In the genomic region with DNA sequence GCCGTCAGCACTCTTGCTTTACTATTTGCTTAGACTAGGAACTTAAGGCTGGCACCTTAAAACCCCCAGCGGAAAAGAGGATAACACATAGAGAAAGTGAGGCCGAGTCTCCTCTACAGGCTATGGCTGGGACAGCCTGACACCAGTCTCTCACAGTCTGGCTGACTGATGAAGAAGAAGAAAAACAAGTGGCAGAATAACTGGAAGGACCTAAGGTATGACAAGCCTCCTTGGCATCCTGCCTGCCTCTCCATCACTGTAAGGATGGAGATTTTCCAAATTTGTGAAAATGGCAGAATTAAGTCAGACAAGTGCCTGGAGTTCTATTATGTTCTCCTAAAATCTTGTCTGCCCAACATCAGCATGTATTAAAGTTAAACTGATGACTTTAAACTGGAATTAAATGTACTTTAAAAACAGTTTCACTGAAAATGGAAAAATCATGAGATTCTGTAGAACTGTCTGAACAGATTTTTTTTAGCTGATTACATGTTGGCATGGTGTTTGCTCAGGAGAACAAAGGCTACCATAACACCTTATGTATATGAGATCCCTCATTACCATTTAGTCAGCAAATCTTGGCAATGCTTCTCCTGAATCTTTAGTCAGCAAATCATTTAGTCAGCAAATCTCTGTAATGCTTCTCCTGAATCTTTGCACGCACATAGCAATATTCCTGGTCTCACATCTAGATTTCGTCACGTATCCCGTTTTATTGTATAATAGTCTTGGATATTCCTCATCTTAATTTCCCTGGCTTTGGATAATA, we compare ENCODE assay signal across 19 cellular contexts.
DNase-seq lines count a peak whose midpoint lies in the region; ATAC-seq, FAIRE-seq and TF ChIP-seq lines count a peak whose summit lies in the region.
"Had no signal": no experiment of that assay in that cellular context is flagged by ENCODE, and none has a peak within 500 bp of the region (broad histone marks: within the 10 kb centered on the region; RNA-seq: fewer than 3 reads in every experiment).

No MANE protein-coding gene starts in this region.

- no peak overlapping the region for H3K4me2 ChIP-seq in K562 (ENCODE audit: insufficient read depth, low read length)
- H3K4me2 ChIP-seq: BLaER1 treated with 17β-estradiol and CSF1 and Interleukin-3, amounts not matched to agents 10 nM and 100 nM had no signal

- H2AFZ ChIP-seq in K562 (ENCODE audit: low read depth, low read length): no peak overlapping the region

- no peaks in the 10 kb centered on the region for H4K20me1 ChIP-seq in K562 (replicated peaks; ENCODE audit: control insufficient read depth, insufficient read depth, low read length)
- H4K20me1 ChIP-seq: BLaER1 treated with 17β-estradiol and CSF1 and Interleukin-3, amounts not matched to agents 10 nM and 100 nM had no signal

- no peaks in the 10 kb centered on the region for H3K27me3 Mint-ChIP-seq in MCF 10A (ENCODE audit: insufficient read depth, unreplicated experiment)
- H3K27me3 Mint-ChIP-seq: activated B cell treated with CpG ODN at 0.5 μM for 24 hours; activated naive CD4-positive, alpha-beta T cell treated with anti-CD3 and anti-CD28 coated beads, Interleukin-2, amount 50 U/mL, for 24 hours had no signal

- H3K36me3 Mint-ChIP-seq in MCF 10A (ENCODE audit: insufficient read depth, unreplicated experiment): peaks cover 21% of the 10 kb centered on the region
- H3K36me3 Mint-ChIP-seq: activated naive CD4-positive, alpha-beta T cell treated with anti-CD3 and anti-CD28 coated beads, Interleukin-2, amount 50 U/mL, for 24 hours had no signal

- H3K79me2 ChIP-seq in K562 (ENCODE audit: control insufficient read depth, insufficient read depth, low read length): no peaks in the 10 kb centered on the region

- H3K9me1 ChIP-seq in K562 (ENCODE audit: control insufficient read depth, insufficient read depth, low read length): no peaks in the 10 kb centered on the region

- H3K27ac ChIP-seq in breast epithelium: no peak overlapping the region
- H3K27ac ChIP-seq in K562 (ENCODE audit: extremely low read depth, low read depth, low read length): no peak overlapping the region
- H3K27ac ChIP-seq in thoracic aorta: peak overlapping the region; percentile 4 to 23
- H3K27ac ChIP-seq: BLaER1 treated with 17β-estradiol and CSF1 and Interleukin-3, amounts not matched to agents 10 nM and 100 nM; brain microvascular endothelial cell; psoas muscle; tibial artery had no signal

- no peaks in the 10 kb centered on the region for H3K9me3 Mint-ChIP-seq in MCF 10A (ENCODE audit: unreplicated experiment)
- H3K9me3 Mint-ChIP-seq: activated B cell treated with CpG ODN at 0.5 μM for 24 hours; activated naive CD4-positive, alpha-beta T cell treated with anti-CD3 and anti-CD28 coated beads, Interleukin-2, amount 50 U/mL, for 24 hours; nephron had no signal

- intact Hi-C loops in MCF 10A (cut with micrococcal nuclease) (loop anchor here (10.0 kb wide), 1 partner anchor 346 kb away; no protein-coding TSS in a partner anchor), breast epithelium (cut with DNase I; ENCODE audit: low total_unique reads) (no loop called here), K562 (cut with micrococcal nuclease) (no loop called here)

- H3K27me3 ChIP-seq in breast epithelium: no peaks in the 10 kb centered on the region
- H3K27me3 ChIP-seq in K562 (ENCODE audit: control insufficient read depth in 2 of 2, insufficient read depth in 2 of 2, low read length in 2 of 2): no peaks in the 10 kb centered on the region
- H3K27me3 ChIP-seq in thoracic aorta (replicated peaks; ENCODE audit: insufficient read depth): no peaks in the 10 kb centered on the region
- H3K27me3 ChIP-seq: BLaER1 treated with 17β-estradiol and CSF1 and Interleukin-3, amounts not matched to agents 10 nM and 100 nM; brain microvascular endothelial cell; tibial artery had no signal

- TF ChIP-seq RAD21 in K562 (CRISPR knock-in tag; conservative IDR thresholded peaks at IDR 0.05 in 1 of 2, IDR thresholded peaks at IDR 0.05 in 1 of 2): no peak

- TF ChIP-seq CTCF in MCF 10A (IDR thresholded peaks at IDR 0.05; ENCODE audit: unreplicated experiment): no peak
- TF ChIP-seq CTCF in breast epithelium (IDR thresholded peaks at IDR 0.05): no peak
- TF ChIP-seq CTCF in K562 (IDR thresholded peaks at IDR 0.05 in 2 of 3, conservative IDR thresholded peaks at IDR 0.05 in 1 of 3; ENCODE audit: insufficient read depth in 2 of 3, low read depth in 1 of 3, low read length in 3 of 3): no peak
- no peak for TF ChIP-seq CTCF in thoracic aorta (IDR thresholded peaks at IDR 0.05)

- H3K9ac ChIP-seq in K562 (ENCODE audit: insufficient read depth in 1 of 2, low read depth in 2 of 2, low read length in 2 of 2): no peak overlapping the region
- H3K9ac ChIP-seq: BLaER1 treated with 17β-estradiol and CSF1 and Interleukin-3, amounts not matched to agents 10 nM and 100 nM had no signal

- no peak for ATAC-seq in K562
- ATAC-seq in thoracic aorta (ENCODE audit: insufficient number of reproducible peaks, low FRiP score, low read depth): no peak
- no peak for ATAC-seq in GM21381 (IDR thresholded peaks at IDR 0.05; ENCODE audit: unreplicated experiment)
- ATAC-seq: activated CD8-positive, alpha-beta T cell treated with anti-CD3 and anti-CD28 coated beads, Interleukin-2, amount 10 ng/mL, durations not matched to agents 7 days and 5 days; psoas muscle had no signal

- H3K36me3 ChIP-seq in breast epithelium (no peaks in the 10 kb centered on the region), K562 (ENCODE audit: control insufficient read depth, insufficient read depth, low read length) (peaks cover 5% of the 10 kb centered on the region; the same call in 1 of the 3 replicates), thoracic aorta (no peaks in the 10 kb centered on the region)
- H3K36me3 ChIP-seq: BLaER1 treated with 17β-estradiol and CSF1 and Interleukin-3, amounts not matched to agents 10 nM and 100 nM; brain microvascular endothelial cell; tibial artery had no signal

- CTCF ChIA-PET in MCF 10A (lab: Yijun Ruan, JAX): interaction anchor here (1.0 to 2.1 kb wide), 4 partner anchors 11 to 87 kb away, joined by 3 to 6 read pairs (median 4); no protein-coding TSS in a partner anchor
- CTCF ChIA-PET in K562 (lab: Yijun Ruan, JAX; ENCODE audit: low intra/inter-chr PET ratio): interaction anchor here (0.7 kb wide), 1 partner anchor 1241 kb away, joined by 3 read pairs; no protein-coding TSS in a partner anchor

- H3K4me3 Mint-ChIP-seq in MCF 10A (ENCODE audit: unreplicated experiment): no peak overlapping the region
- H3K4me3 Mint-ChIP-seq: activated B cell treated with CpG ODN at 0.5 μM for 24 hours; activated CD8-positive, alpha-beta T cell treated with anti-CD3 and anti-CD28 coated beads, Interleukin-2, amount 10 ng/mL, durations not matched to agents 7 days and 5 days; activated naive CD4-positive, alpha-beta T cell treated with anti-CD3 and anti-CD28 coated beads, Interleukin-2, amount 50 U/mL, for 24 hours; nephron had no signal

- no peak for TF ChIP-seq POLR2A in breast epithelium (IDR thresholded peaks at IDR 0.05)
- no peak for TF ChIP-seq POLR2A in K562 (conservative IDR thresholded peaks at IDR 0.05)

- BruUV-seq in MCF 10A (replicated peaks; lab: Mats Ljungman, UMichigan) (no TSS peak), K562 (replicated peaks; lab: Mats Ljungman, UMichigan) (no TSS peak)

- H3K9me3 ChIP-seq in breast epithelium (no peaks in the 10 kb centered on the region), K562 (replicated peaks; ENCODE audit: control insufficient read depth, insufficient read depth, low read depth, low read length) (no peaks in the 10 kb centered on the region), thoracic aorta (no peaks in the 10 kb centered on the region)
- H3K9me3 ChIP-seq: BLaER1 treated with 17β-estradiol and CSF1 and Interleukin-3, amounts not matched to agents 10 nM and 100 nM; psoas muscle; tibial artery had no signal

- H3K27ac Mint-ChIP-seq in MCF 10A (ENCODE audit: low read depth, unreplicated experiment): peak overlapping the region; percentile 56
- H3K27ac Mint-ChIP-seq: activated B cell treated with CpG ODN at 0.5 μM for 24 hours; activated CD8-positive, alpha-beta T cell treated with anti-CD3 and anti-CD28 coated beads, Interleukin-2, amount 10 ng/mL, durations not matched to agents 7 days and 5 days; activated naive CD4-positive, alpha-beta T cell treated with anti-CD3 and anti-CD28 coated beads, Interleukin-2, amount 50 U/mL, for 24 hours; nephron had no signal

- H3K4me3 ChIP-seq in breast epithelium (no peak overlapping the region), K562 (no peak overlapping the region), thoracic aorta (no peak overlapping the region)
- H3K4me3 ChIP-seq: BLaER1 treated with 17β-estradiol and CSF1 and Interleukin-3, amounts not matched to agents 10 nM and 100 nM; psoas muscle; tibial artery had no signal

- POLR2A ChIA-PET in MCF 10A (lab: Yijun Ruan, JAX): interaction anchor here (0.6 to 2.4 kb wide), 12 partner anchors 10 to 551 kb away, joined by 3 to 9 read pairs (median 4); partner anchors contain the start of gene AEBP2
- POLR2A ChIA-PET in K562 (lab: Yijun Ruan, JAX): no interaction called here

- in situ Hi-C loops in K562 (cut with MboI): no loop called here

- no peaks in the 10 kb centered on the region for H3K4me1 ChIP-seq in breast epithelium
- no peaks in the 10 kb centered on the region for H3K4me1 ChIP-seq in K562 (replicated peaks in 1 of 2; ENCODE audit: control insufficient read depth in 2 of 2, insufficient read depth in 2 of 2, low read length in 2 of 2)
- peaks cover 5 to 20% of the 10 kb centered on the region in 2 donors for H3K4me1 ChIP-seq in thoracic aorta (ENCODE audit: control insufficient read depth in 1 of 2, low read depth in 2 of 2)
- H3K4me1 ChIP-seq: psoas muscle had no signal

- peaks cover 12% of the 10 kb centered on the region for H3K4me1 Mint-ChIP-seq in MCF 10A (ENCODE audit: insufficient read depth, unreplicated experiment)
- H3K4me1 Mint-ChIP-seq: activated B cell treated with CpG ODN at 0.5 μM for 24 hours; activated naive CD4-positive, alpha-beta T cell treated with anti-CD3 and anti-CD28 coated beads, Interleukin-2, amount 50 U/mL, for 24 hours; nephron had no signal

- no peak for FAIRE-seq in K562 (lab: Jason Lieb, UNC)
- FAIRE-seq: A204.1, G401.6 had no signal

- 95% methylated on average over 6 of the region's 7 CpGs for WGBS in K562 (ENCODE audit: insufficient coverage, low coverage, missing lambda C conversion rate)

- DNase-seq in MCF 10A (ENCODE audit: unreplicated experiment): peak; percentile 76
- no peak for DNase-seq in breast epithelium (ENCODE audit: low spot score in 2 of 2)
- no peak for DNase-seq in K562 (ENCODE audit: extremely low read depth in 1 of 4, low spot score in 3 of 4)
- peak; percentile 57 for DNase-seq in inferior parietal cortex (ENCODE audit: extremely low spot score)
- no peak for DNase-seq in thoracic aorta (ENCODE audit: low spot score)
- no peak for DNase-seq in occipital lobe (lab: John Stamatoyannopoulos, UW)
- no peak for DNase-seq in SKM-1 treated with dmso at 0.1 percent for 144 hours (lab: John Stamatoyannopoulos, UW; ENCODE audit: unreplicated experiment)
- DNase-seq: activated B cell treated with CpG ODN at 0.5 μM for 24 hours; activated CD8-positive, alpha-beta T cell treated with anti-CD3 and anti-CD28 coated beads, Interleukin-2, amount 10 ng/mL, durations not matched to agents 7 days and 5 days; activated T-cell treated with anti-CD3 and anti-CD28 coated beads, Interleukin-2, amount 50 U/mL, for 48 hours; psoas muscle; tibial artery had no signal

- no peak for TF ChIP-seq EP300 in K562 (IDR thresholded peaks at IDR 0.05; ENCODE audit: low read length)

Comparison
In these comparisons a context has a peak if more than half of its experiments do, and no peak if none do; other contexts are left out.
1. DNase-seq: peak in MCF 10A (single experiment) and inferior parietal cortex (single experiment); none in breast epithelium (0 of 2), K562 (0 of 4), thoracic aorta (single experiment), occipital lobe (single experiment) and SKM-1 treated with dmso at 0.1 percent for 144 hours (single experiment).
2. H3K27ac ChIP-seq: peak in thoracic aorta (2 of 2); none in breast epithelium (0 of 2) and K562 (single experiment).